17 cellular contexts compared by ENCODE assay signal in the genomic region with DNA sequence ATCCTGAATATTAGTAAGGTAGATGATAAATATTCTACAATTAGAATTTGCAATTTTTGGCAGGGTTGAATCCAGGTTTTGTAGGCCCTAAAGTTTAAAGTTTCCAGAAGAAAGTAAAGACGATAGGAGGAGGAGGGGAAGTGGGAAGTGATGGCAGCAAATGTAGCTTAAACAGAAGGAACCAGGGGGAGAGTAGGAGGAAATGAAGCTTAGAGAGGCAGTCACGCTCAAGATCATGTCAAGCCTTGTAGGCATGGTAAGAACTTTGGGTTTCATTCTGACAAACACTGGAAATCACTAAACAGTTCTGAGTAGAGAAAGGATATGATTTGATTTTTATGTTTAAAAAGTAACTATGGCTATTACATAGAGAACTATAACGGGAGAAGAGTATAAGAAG.
"Had no signal": no experiment of that assay in that cellular context is flagged by ENCODE, and none has a peak within 500 bp of the region (broad histone marks: within the 10 kb centered on the region; RNA-seq: fewer than 3 reads in every experiment).

No MANE protein-coding gene starts in this region.

- DNase-seq: activated naive CD4-positive, alpha-beta T cell treated with anti-CD3 and anti-CD28 coated beads for 36 hours; activated naive CD8-positive, alpha-beta T cell treated with anti-CD3 and anti-CD28 coated beads, Interleukin-2, amount 50 U/mL, for 24 hours; activated T-cell treated with anti-CD3 and anti-CD28 coated beads for 4 hours; cerebellar nuclear complex; effector memory CD4-positive, alpha-beta T cell; foreskin keratinocyte; glutamatergic neuron; hypothalamus; kidney; left lung; mammary epithelial cell; naive thymus-derived CD8-positive, alpha-beta T cell; retina; stimulated activated CD4-positive, alpha-beta T cell treated with anti-CD3 and anti-CD28 coated beads, Interleukin-2, amount 100 ng/mL, for 48 hours; stimulated activated naive CD4-positive, alpha-beta T cell treated with Interleukin-2 at 50 U/mL for 16 hours; substantia nigra had no signal

- H3K4me3 Mint-ChIP-seq: activated naive CD4-positive, alpha-beta T cell treated with anti-CD3 and anti-CD28 coated beads for 36 hours; activated naive CD8-positive, alpha-beta T cell treated with anti-CD3 and anti-CD28 coated beads, Interleukin-2, amount 50 U/mL, for 24 hours; naive thymus-derived CD8-positive, alpha-beta T cell had no signal

- H3K9me3 Mint-ChIP-seq: activated naive CD4-positive, alpha-beta T cell treated with anti-CD3 and anti-CD28 coated beads for 36 hours; activated naive CD8-positive, alpha-beta T cell treated with anti-CD3 and anti-CD28 coated beads, Interleukin-2, amount 50 U/mL, for 24 hours; activated T-helper 2 cell treated with anti-CD3 and anti-CD28 coated beads, Interferon-gamma antibody, Interleukin-2, Interleukin-4, amounts not matched to agents 10 μg/mL and 5 μg/mL and 100 μg/mL, durations not matched to agents 14 hours and 24 hours and 36 hours; naive thymus-derived CD8-positive, alpha-beta T cell had no signal

- ATAC-seq: activated naive CD8-positive, alpha-beta T cell treated with anti-CD3 and anti-CD28 coated beads, Interleukin-2, amount 50 U/mL, for 24 hours; foreskin keratinocyte; left lung; naive thymus-derived CD8-positive, alpha-beta T cell had no signal

- H3K27ac Mint-ChIP-seq: activated naive CD4-positive, alpha-beta T cell treated with anti-CD3 and anti-CD28 coated beads for 36 hours; activated naive CD8-positive, alpha-beta T cell treated with anti-CD3 and anti-CD28 coated beads, Interleukin-2, amount 50 U/mL, for 24 hours; activated T-helper 2 cell treated with anti-CD3 and anti-CD28 coated beads, Interferon-gamma antibody, Interleukin-2, Interleukin-4, amounts not matched to agents 10 μg/mL and 5 μg/mL and 100 μg/mL, durations not matched to agents 14 hours and 24 hours and 36 hours had no signal

- H3K4me1 Mint-ChIP-seq: activated naive CD8-positive, alpha-beta T cell treated with anti-CD3 and anti-CD28 coated beads, Interleukin-2, amount 50 U/mL, for 24 hours; naive thymus-derived CD8-positive, alpha-beta T cell had no signal
